18 cellular contexts compared by ENCODE assay signal in the genomic region with DNA sequence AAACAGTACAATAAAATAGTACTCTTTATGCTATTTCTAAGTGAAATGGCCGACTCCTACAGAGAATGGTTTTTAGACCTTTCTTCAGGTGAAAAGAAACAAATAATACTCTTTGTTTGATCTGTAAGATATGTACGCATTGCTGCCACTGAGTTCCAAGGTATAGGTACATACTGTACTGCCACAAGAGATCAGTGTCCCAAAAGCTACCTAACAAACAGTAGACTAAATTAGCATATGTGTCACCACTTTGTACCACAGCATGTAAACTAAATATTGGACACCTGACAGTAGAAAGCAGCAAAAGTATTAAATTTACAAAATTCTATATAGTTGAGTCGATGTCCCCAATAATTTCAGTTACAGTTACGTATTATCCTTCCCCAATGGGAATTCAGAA.
"Had no signal": no experiment of that assay in that cellular context is flagged by ENCODE, and none has a peak within 500 bp of the region (broad histone marks: within the 10 kb centered on the region; RNA-seq: fewer than 3 reads in every experiment).

No MANE protein-coding gene starts in this region.

- H3K4me3 Mint-ChIP-seq: activated CD4-positive, alpha-beta memory T cell treated with anti-CD3 and anti-CD28 coated beads for 36 hours; activated naive CD8-positive, alpha-beta T cell treated with anti-CD3 and anti-CD28 coated beads, Interleukin-2, amount 50 U/mL, for 24 hours; activated T-cell treated with anti-CD3 and anti-CD28 coated beads, Interleukin-2, amount 50 U/mL, for 72 hours had no signal

- H3K27me3 Mint-ChIP-seq: activated CD4-positive, alpha-beta memory T cell treated with anti-CD3 and anti-CD28 coated beads for 36 hours; activated naive CD8-positive, alpha-beta T cell treated with anti-CD3 and anti-CD28 coated beads, Interleukin-2, amount 50 U/mL, for 24 hours; naive thymus-derived CD8-positive, alpha-beta T cell had no signal

- H3K27me3 ChIP-seq: ovary, right atrium auricular region, upper lobe of right lung had no signal

- H3K9me3 Mint-ChIP-seq: activated CD4-positive, alpha-beta memory T cell treated with anti-CD3 and anti-CD28 coated beads for 36 hours; activated naive CD8-positive, alpha-beta T cell treated with anti-CD3 and anti-CD28 coated beads, Interleukin-2, amount 50 U/mL, for 24 hours; activated T-cell treated with anti-CD3 and anti-CD28 coated beads, Interleukin-2, amount 50 U/mL, for 72 hours; naive thymus-derived CD8-positive, alpha-beta T cell had no signal

- H3K36me3 ChIP-seq: ovary, prostate gland, right atrium auricular region, upper lobe of right lung had no signal

- H3K27ac Mint-ChIP-seq: activated CD4-positive, alpha-beta memory T cell treated with anti-CD3 and anti-CD28 coated beads for 36 hours; activated naive CD8-positive, alpha-beta T cell treated with anti-CD3 and anti-CD28 coated beads, Interleukin-2, amount 50 U/mL, for 24 hours; activated T-cell treated with anti-CD3 and anti-CD28 coated beads, Interleukin-2, amount 50 U/mL, for 72 hours had no signal

- DNase-seq: activated CD4-positive, alpha-beta memory T cell treated with anti-CD3 and anti-CD28 coated beads for 36 hours; activated CD4-positive, alpha-beta T cell treated with anti-CD3 and anti-CD28 coated beads for 48 hours; activated effector memory CD4-positive, alpha-beta T cell treated with Interleukin-2 at 50 U/mL for 16 hours; activated naive CD4-positive, alpha-beta T cell treated with anti-CD3 and anti-CD28 coated beads, Interleukin-2, amount 50 U/mL, for 16 hours; activated naive CD8-positive, alpha-beta T cell treated with anti-CD3 and anti-CD28 coated beads, Interleukin-2, amount 50 U/mL, for 24 hours; activated T-cell treated with anti-CD3 and anti-CD28 coated beads, Interleukin-2, amount 50 U/mL, for 72 hours; cerebellar nuclear complex; kidney; naive thymus-derived CD8-positive, alpha-beta T cell; ovary; stimulated activated CD4-positive, alpha-beta T cell treated with anti-CD3 and anti-CD28 coated beads, Interleukin-12 subunit alpha, Interleukin-12 subunit beta, amount 100 ng/mL, for 4 hours; stimulated activated CD4-positive, alpha-beta T cell treated with anti-CD3 and anti-CD28 coated beads, Interleukin-4, amount 100 ng/mL, for 4 hours; stimulated activated naive CD8-positive, alpha-beta T cell treated with anti-CD3 and anti-CD28 coated beads, Interleukin-15, Interleukin-2, amounts not matched to agents 100 U/mL and 50 U/mL, for 24 hours; upper lobe of right lung had no signal

- H3K4me3 ChIP-seq: coronary artery, lung, ovary, prostate gland, right atrium auricular region, upper lobe of right lung had no signal

- H3K27ac ChIP-seq: coronary artery, ovary, prostate gland, right atrium auricular region, upper lobe of right lung had no signal

- ATAC-seq: activated naive CD8-positive, alpha-beta T cell treated with anti-CD3 and anti-CD28 coated beads, Interleukin-2, amount 50 U/mL, for 24 hours; activated T-cell treated with anti-CD3 and anti-CD28 coated beads, Interleukin-2, amount 50 U/mL, for 72 hours; naive thymus-derived CD8-positive, alpha-beta T cell; stimulated activated naive CD8-positive, alpha-beta T cell treated with anti-CD3 and anti-CD28 coated beads, Interleukin-15, Interleukin-2, amounts not matched to agents 100 U/mL and 50 U/mL, for 24 hours; upper lobe of right lung had no signal

- H3K9me3 ChIP-seq: ovary, prostate gland, right atrium auricular region, upper lobe of right lung had no signal

- H3K4me1 ChIP-seq: prostate gland had no signal
